1 cellular context compared by ENCODE assay signal in the genomic region with DNA sequence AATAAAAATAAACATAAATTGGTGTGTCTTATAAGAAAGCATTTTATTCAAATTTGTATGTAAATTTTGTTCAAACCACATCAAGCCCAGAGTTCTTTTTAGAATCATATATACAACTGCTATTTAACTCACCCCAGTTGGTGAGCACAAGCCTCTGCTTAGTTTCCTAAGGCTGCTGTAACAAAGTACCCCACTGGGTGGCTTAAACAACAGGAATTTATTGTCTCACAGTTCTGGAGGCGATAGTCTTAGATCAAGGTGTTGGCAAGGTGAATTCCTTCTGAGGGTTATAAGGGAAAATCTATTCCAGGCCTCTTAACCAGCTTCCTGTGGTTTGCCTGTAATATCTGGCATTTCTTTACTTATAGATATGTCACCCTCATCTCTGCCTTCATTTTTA.
A peak's percentile ranks its signal among the peaks of the same experiment; 100 is the strongest.
TF ChIP-seq lines count a peak whose summit lies in the region.

No MANE protein-coding gene starts in this region.

TF ChIP-seq in H1, 55 proteins besides CTCF, POLR2A, EP300 and RAD21:
- 0 out of 2 replicates have a peak, but pooled peaks have one; percentile 14 for TF ChIP-seq TEAD4 (IDR thresholded peaks at IDR 0.05; ENCODE audit: low read depth, low read length)
- no peak for TF ChIP-seq SAP30 (IDR thresholded peaks at IDR 0.05; ENCODE audit: insufficient read depth, insufficient replicate concordance, low read length)
